8 cellular contexts compared by ENCODE assay signal in genomic region chr17:75131278-75132017, GRCh38. TPM values are rescaled to one million over a fixed set of nuclear protein-coding genes. Genes with fewer than 3 reads are reported as not detected.
DNase-seq lines count a peak whose midpoint lies in the region; ATAC-seq and TF ChIP-seq lines count a peak whose summit lies in the region.

TSS of gene NT5C (minus strand) at chr17:75131742. CDS start at chr17:75131707, 35 bp downstream.

- H3K9me3 Mint-ChIP-seq in endothelial cell (ENCODE audit: unreplicated experiment) (no peaks in the 10 kb centered on the region), mesothelial cell of epicardium (no peaks in the 10 kb centered on the region)

- H3K4me3 Mint-ChIP-seq in endothelial cell (ENCODE audit: unreplicated experiment) (peak within 1 kb of the TSS; percentile 71), mesothelial cell of epicardium (peak within 1 kb of the TSS; percentile 89)

- peaks cover 10% of the 10 kb centered on the region for H3K27me3 Mint-ChIP-seq in endothelial cell (ENCODE audit: unreplicated experiment)
- no peaks in the 10 kb centered on the region for H3K27me3 Mint-ChIP-seq in mesothelial cell of epicardium (ENCODE audit: low read depth)

- TF ChIP-seq CTCF in endothelial cell (IDR thresholded peaks at IDR 0.05; ENCODE audit: unreplicated experiment) (peak; percentile 77), mesothelial cell of epicardium (IDR thresholded peaks at IDR 0.05; ENCODE audit: unreplicated experiment) (peak; percentile 69)

- H3K4me1 Mint-ChIP-seq in endothelial cell (ENCODE audit: unreplicated experiment) = peaks cover 8% of the 10 kb centered on the region
- peaks cover 11% of the 10 kb centered on the region for H3K4me1 Mint-ChIP-seq in mesothelial cell of epicardium

- H3K36me3 Mint-ChIP-seq in endothelial cell (ENCODE audit: low read depth, unreplicated experiment) (peaks cover 18% of the 10 kb centered on the region), mesothelial cell of epicardium (peaks cover 12% of the 10 kb centered on the region)

- H3K27ac Mint-ChIP-seq in endothelial cell (ENCODE audit: unreplicated experiment) = peak within 1 kb of the TSS; percentile 72
- peak within 1 kb of the TSS; percentile 94 for H3K27ac Mint-ChIP-seq in mesothelial cell of epicardium

- ATAC-seq in GM19372 (IDR thresholded peaks at IDR 0.05; ENCODE audit: low read depth, unreplicated experiment) = peak; percentile 77
- ATAC-seq in HG03469 (IDR thresholded peaks at IDR 0.05; ENCODE audit: unreplicated experiment) = peak; percentile 53

- DNase-seq in COLO668 (lab: John Stamatoyannopoulos, UW; ENCODE audit: unreplicated experiment) (peak; percentile 85), NOMO-1 (lab: John Stamatoyannopoulos, UW; ENCODE audit: unreplicated experiment in 2 of 2) (peak; percentile 78 to 79), endothelial cell (ENCODE audit: low spot score) (peak; percentile 79), mesothelial cell of epicardium (ENCODE audit: low spot score in 2 of 2, unreplicated experiment in 2 of 2) (peak; percentile 61 to 78)
- DNase-seq in activated CD8-positive, alpha-beta memory T cell treated with anti-CD3 and anti-CD28 coated beads, Interleukin-2, amount 50 U/mL, for 24 hours (ENCODE audit: extremely low read depth) = peak; percentile 46
- DNase-seq in stimulated activated CD8-positive, alpha-beta memory T cell treated with anti-CD3 and anti-CD28 coated beads, Interleukin-7, amount 100 ng/mL, for 24 hours (ENCODE audit: low read depth) = peak; percentile 40

RNA-seq across cellular contexts. Expression of gene NT5C, which starts in this region (rescaled TPM):
- total RNA-seq in endothelial cell (ENCODE audit: unreplicated experiment) (13.5 TPM), mesothelial cell of epicardium (44.3 to 51.0 TPM (median 46.8 TPM) in 3 replicates)

Comparison
In these comparisons a context has a peak if more than half of its experiments do, and no peak if none do; other contexts are left out.
1. Peak in every context shown above with its lines: DNase-seq and ATAC-seq.